Comparison of ENCODE assay signal across 8 cellular contexts in genomic region chr2:96485751-96486643, GRCh38. TPM values are rescaled to one million over a fixed set of nuclear protein-coding genes. Genes with fewer than 3 reads are reported as not detected.
DNase-seq lines count a peak whose midpoint lies in the region; ATAC-seq and TF ChIP-seq lines count a peak whose summit lies in the region.

No MANE protein-coding gene starts in this region.

- H3K27me3 ChIP-seq in neural progenitor cell (no peaks in the 10 kb centered on the region), stomach (no peaks in the 10 kb centered on the region)

- no peak for TF ChIP-seq POLR2A in stomach (IDR thresholded peaks at IDR 0.05)

- H3K4me1 ChIP-seq in neural progenitor cell, result peaks cover 4% of the 10 kb centered on the region
- H3K4me1 ChIP-seq in stomach, result peaks cover 5 to 19% (median 12%) of the 10 kb centered on the region in 4 donors

- peak overlapping the region; percentile 84 for H3K4me3 Mint-ChIP-seq in activated T-cell treated with anti-CD3 and anti-CD28 coated beads, Interleukin-2, amount 50 U/mL, for 24 hours
- H3K4me3 Mint-ChIP-seq in neural progenitor cell, result no peak overlapping the region

- 14 to 19% (median 18%) methylated on average over 30 to 33 of the region's 33 CpGs for WGBS in stomach, 5 donors

- no peaks in the 10 kb centered on the region for H3F3A ChIP-seq in neural progenitor cell (ENCODE audit: low read depth)

- H2AFZ ChIP-seq in neural progenitor cell (replicated peaks), result peak overlapping the region; percentile 98

- no peaks in the 10 kb centered on the region for H3K36me3 ChIP-seq in neural progenitor cell
- no peaks in the 10 kb centered on the region for H3K36me3 ChIP-seq in stomach

- H3K9ac ChIP-seq in neural progenitor cell, result no peak overlapping the region

- peaks cover 2% of the 10 kb centered on the region for H3K9me3 Mint-ChIP-seq in activated T-cell treated with anti-CD3 and anti-CD28 coated beads, Interleukin-2, amount 50 U/mL, for 24 hours
- peaks cover 7% of the 10 kb centered on the region for H3K9me3 Mint-ChIP-seq in neural progenitor cell

- peak overlapping the region; percentile 99 for H3K27ac Mint-ChIP-seq in activated T-cell treated with anti-CD3 and anti-CD28 coated beads, Interleukin-2, amount 50 U/mL, for 24 hours
- peak overlapping the region; percentile 88 for H3K27ac Mint-ChIP-seq in neural progenitor cell

- H3K79me2 ChIP-seq in neural progenitor cell (ENCODE audit: low read depth), result no peaks in the 10 kb centered on the region

- peak; percentile 14 for DNase-seq in NK-92 (lab: John Stamatoyannopoulos, UW; ENCODE audit: unreplicated experiment)
- peak; percentile 87 for DNase-seq in activated T-cell treated with anti-CD3 and anti-CD28 coated beads, Interleukin-2, amount 50 U/mL, for 24 hours
- peak; percentile 55 for DNase-seq in fibroblast of gingiva (ENCODE audit: low read depth)
- DNase-seq in neural progenitor cell (ENCODE audit: low spot score), result no peak
- DNase-seq in stomach, result peak; percentile 82
- no peak for DNase-seq in epidermal melanocyte (ENCODE audit: insufficient read length, low spot score)

- peak; percentile 85 for ATAC-seq in GM18858 (IDR thresholded peaks at IDR 0.05; ENCODE audit: unreplicated experiment)
- peak; percentile 77 for ATAC-seq in HG02970 (IDR thresholded peaks at IDR 0.05; ENCODE audit: low FRiP score, unreplicated experiment)

- no peak overlapping the region for H3K4me3 ChIP-seq in neural progenitor cell
- peak overlapping the region; percentile 38 to 46 (median 44) for H3K4me3 ChIP-seq in stomach

- peak overlapping the region; percentile 35 for H3K4me2 ChIP-seq in neural progenitor cell

- H3K9me3 ChIP-seq in neural progenitor cell (ENCODE audit: low read depth), result no peaks in the 10 kb centered on the region
- no peaks in the 10 kb centered on the region for H3K9me3 ChIP-seq in stomach

- no peaks in the 10 kb centered on the region for H4K20me1 ChIP-seq in neural progenitor cell (ENCODE audit: low read depth)

- intact Hi-C loops in stomach (cut with DNase I; ENCODE audit: low total_unique reads), result no loop called here

- peaks cover 8% of the 10 kb centered on the region for H3K36me3 Mint-ChIP-seq in activated T-cell treated with anti-CD3 and anti-CD28 coated beads, Interleukin-2, amount 50 U/mL, for 24 hours (ENCODE audit: low read depth)
- no peaks in the 10 kb centered on the region for H3K36me3 Mint-ChIP-seq in neural progenitor cell

- TF ChIP-seq CTCF in neural progenitor cell (IDR thresholded peaks at IDR 0.05) (no peak), stomach (IDR thresholded peaks at IDR 0.05) (no peak)

- no peak for TF ChIP-seq EP300 in stomach (IDR thresholded peaks at IDR 0.05)

- H3K27me3 Mint-ChIP-seq in activated T-cell treated with anti-CD3 and anti-CD28 coated beads, Interleukin-2, amount 50 U/mL, for 24 hours, result no peaks in the 10 kb centered on the region
- peaks cover 10% of the 10 kb centered on the region for H3K27me3 Mint-ChIP-seq in neural progenitor cell (ENCODE audit: insufficient read depth, low read depth)

- H3K27ac ChIP-seq in neural progenitor cell (no peak overlapping the region), stomach (peak overlapping the region; percentile 36 to 85 (median 84))

- peaks cover 48% of the 10 kb centered on the region for H3K4me1 Mint-ChIP-seq in activated T-cell treated with anti-CD3 and anti-CD28 coated beads, Interleukin-2, amount 50 U/mL, for 24 hours (ENCODE audit: low read depth)
- peaks cover 10% of the 10 kb centered on the region for H3K4me1 Mint-ChIP-seq in neural progenitor cell

RNA-seq across cellular contexts. Expression of gene NEURL3, which starts 19.2 kb away (rescaled TPM):
- total RNA-seq in neural progenitor cell (ENCODE audit: low replicate concordance) (0.12 TPM in 1 of 2 replicates, not detected in the other), stomach (10 to 100 TPM in 1 of 5 donors, not detected in 4; 12.7 TPM)
- polyA plus RNA-seq in stomach, result 1 to 10 TPM in 2 of 3 donors, under 1 TPM in 1; 0.50 to 1.9 (median 1.4) TPM

RNA-seq across cellular contexts. Expression of gene ARID5A, which starts 50.6 kb away (rescaled TPM):
- 0.75 and 2.4 TPM in 2 replicates for total RNA-seq in neural progenitor cell (ENCODE audit: low replicate concordance)
- 10 to 100 TPM in 3 of 5 donors, 1 to 10 TPM in 2; 1.2 to 26.8 (median 13.6) TPM for total RNA-seq in stomach
- polyA plus RNA-seq in stomach, result 10 to 100 TPM; 12.2 to 17.3 (median 15.7) TPM

Comparison
In these comparisons a context has a peak if more than half of its experiments do, and no peak if none do; other contexts are left out.
1. DNase-seq: peak in NK-92 (single experiment), activated T-cell treated with anti-CD3 and anti-CD28 coated beads, Interleukin-2, amount 50 U/mL, for 24 hours (single experiment), fibroblast of gingiva (single experiment) and stomach (single experiment); none in neural progenitor cell (single experiment) and epidermal melanocyte (single experiment).